In genomic region chr6:27178001-27178730, GRCh38 we compare ENCODE assay signal across 1 cellular context.
TF ChIP-seq lines count a peak whose summit lies in the region.

No MANE protein-coding gene starts in this region.

TF ChIP-seq in K562, 482 proteins besides CTCF, POLR2A, EP300 and RAD21 (continued from another document):
- TF ChIP-seq MBD1 (CRISPR knock-in tag; IDR thresholded peaks at IDR 0.05) (peak; percentile 30; the same call in 1 of the 2 replicates), RUNX1 (IDR thresholded peaks at IDR 0.05; ENCODE audit: low read depth) (no peak), KAT2B (IDR thresholded peaks at IDR 0.05; ENCODE audit: low read depth, low read length) (no peak), NUFIP1 (IDR thresholded peaks at IDR 0.05; ENCODE audit: partially characterized antibody) (no peak), ZBTB11 (CRISPR knock-in tag; IDR thresholded peaks at IDR 0.05) (peak in 1 of 3 experiments; percentile 36; a peak in 1 of 6 replicates), ARID3A (IDR thresholded peaks at IDR 0.05; ENCODE audit: borderline replicate concordance, low read depth, low read length) (no peak), HEY1 (CRISPR knock-in tag; IDR thresholded peaks at IDR 0.05; ENCODE audit: borderline replicate concordance) (no peak), E2F3 (CRISPR knock-in tag; IDR thresholded peaks at IDR 0.05) (no peak), ZFP30 (CRISPR knock-in tag; IDR thresholded peaks at IDR 0.05; ENCODE audit: borderline replicate concordance) (no peak), KLF1 (tag; IDR thresholded peaks at IDR 0.05) (no peak), SOX6 (IDR thresholded peaks at IDR 0.05) (no peak), ZNF324 (CRISPR knock-in tag; IDR thresholded peaks at IDR 0.05) (no peak), ZNF695 (CRISPR knock-in tag; IDR thresholded peaks at IDR 0.05) (no peak)
